ENCODE assay signal across 15 cellular contexts in the genomic region with DNA sequence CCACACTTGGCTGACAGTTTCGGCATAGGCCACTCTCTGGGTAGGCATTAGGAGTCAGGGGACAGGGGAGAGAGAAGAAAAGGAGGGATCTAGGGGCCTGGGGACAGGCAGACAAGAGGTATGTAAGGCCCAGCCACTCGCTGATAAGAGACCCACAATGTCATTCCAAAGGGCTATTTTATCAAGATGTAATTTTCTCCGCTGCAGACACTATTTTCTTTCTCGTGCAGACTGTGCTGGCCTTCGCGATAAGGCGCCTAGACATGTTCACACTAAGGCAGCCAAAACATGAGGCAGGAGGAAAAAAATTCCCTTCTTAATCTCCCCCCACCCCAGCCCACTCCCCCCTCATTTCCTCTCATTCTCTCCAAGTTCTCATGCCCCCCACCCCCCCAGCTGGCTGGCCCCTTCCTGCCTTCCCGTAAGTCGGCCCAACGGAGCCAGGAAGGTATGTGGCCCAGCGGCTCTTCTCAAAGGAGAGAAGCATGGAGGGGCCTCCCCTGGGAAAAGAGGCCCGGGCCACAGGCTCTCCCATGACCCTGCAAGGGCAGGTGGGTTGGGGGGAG. TPM values are rescaled to one million over a fixed set of nuclear protein-coding genes. Genes with fewer than 3 reads are reported as not detected.
A peak's percentile ranks its signal among the peaks of the same experiment; 100 is the strongest.
DNase-seq lines count a peak whose midpoint lies in the region; ATAC-seq and TF ChIP-seq lines count a peak whose summit lies in the region.
"Had no signal": no experiment of that assay in that cellular context is flagged by ENCODE, and none has a peak within 500 bp of the region (broad histone marks: within the 10 kb centered on the region; RNA-seq: fewer than 3 reads in every experiment).

No MANE protein-coding gene starts in this region.

- H3K4ac ChIP-seq in neuronal stem cell (ENCODE audit: low read length) = no peak overlapping the region

- no peaks in the 10 kb centered on the region for H3K4me1 Mint-ChIP-seq in effector memory CD8-positive, alpha-beta T cell (ENCODE audit: low read depth in 2 of 2)

- H3K79me1 ChIP-seq in neuronal stem cell (ENCODE audit: low read depth, low read length) = no peaks in the 10 kb centered on the region

- in situ Hi-C loops in ACHN (cut with HindIII; ENCODE audit: low pct_ligation_motif_present, low pct_unique_long_range_greater_than_20kb, low sequenced_read_pairs) = no loop called here

- H3K4me2 ChIP-seq in neuronal stem cell (ENCODE audit: insufficient read depth, low read length, poor library complexity, severe bottlenecking) = no peak overlapping the region

- H3K27me3 Mint-ChIP-seq in effector memory CD8-positive, alpha-beta T cell = peaks cover 6 to 20% of the 10 kb centered on the region in 2 donors

- no peaks in the 10 kb centered on the region for H3K9me3 ChIP-seq in cardiac muscle cell (ENCODE audit: low read depth)
- H3K9me3 ChIP-seq in left ventricle myocardium inferior (replicated peaks) = no peaks in the 10 kb centered on the region
- H3K9me3 ChIP-seq in neuronal stem cell (replicated peaks in 1 of 2; ENCODE audit: control insufficient read depth in 2 of 2, insufficient read depth in 1 of 2, low read depth in 1 of 2, low read length in 2 of 2) = no peaks in the 10 kb centered on the region
- no peaks in the 10 kb centered on the region for H3K9me3 ChIP-seq in WERI-Rb-1 (ENCODE audit: severe bottlenecking)

- ATAC-seq in Right ventricle myocardium superior (ENCODE audit: poor library complexity) = no peak
- ATAC-seq in effector memory CD8-positive, alpha-beta T cell (replicated peaks) = no peak
- ATAC-seq in GM19463 (IDR thresholded peaks at IDR 0.05; ENCODE audit: unreplicated experiment) = no peak
- ATAC-seq: HCT116 had no signal

- H3K36me3 ChIP-seq in cardiac muscle cell = no peaks in the 10 kb centered on the region
- H3K36me3 ChIP-seq in left ventricle myocardium inferior = no peaks in the 10 kb centered on the region
- no peaks in the 10 kb centered on the region for H3K36me3 ChIP-seq in neuronal stem cell (replicated peaks in 1 of 2; ENCODE audit: control insufficient read depth in 2 of 2, insufficient read depth in 2 of 2, low read length in 2 of 2)
- no peaks in the 10 kb centered on the region for H3K36me3 ChIP-seq in WERI-Rb-1

- TF ChIP-seq CTCF in cardiac muscle cell (IDR thresholded peaks at IDR 0.05; ENCODE audit: low read depth, low read length) = no peak
- TF ChIP-seq CTCF in left ventricle myocardium inferior (IDR thresholded peaks at IDR 0.05; ENCODE audit: borderline replicate concordance) = no peak
- TF ChIP-seq CTCF in WERI-Rb-1 (IDR thresholded peaks at IDR 0.05; ENCODE audit: low read depth, low read length) = no peak

- peaks cover 2% of the 10 kb centered on the region for H3K36me3 Mint-ChIP-seq in effector memory CD8-positive, alpha-beta T cell (ENCODE audit: insufficient read depth)

- no peak overlapping the region for H2BK15ac ChIP-seq in neuronal stem cell (ENCODE audit: low read length)

- no peak overlapping the region for H4K91ac ChIP-seq in neuronal stem cell (ENCODE audit: low read depth, low read length, poor library complexity)

- no peak overlapping the region for H3K18ac ChIP-seq in neuronal stem cell (ENCODE audit: low read length)

- H2BK12ac ChIP-seq in neuronal stem cell (ENCODE audit: low read length) = no peak overlapping the region

- H4K8ac ChIP-seq in neuronal stem cell (ENCODE audit: low read depth, low read length) = no peak overlapping the region

- no CpG with 5 or more reads among the region's 12 CpGs for WGBS in neuronal stem cell (ENCODE audit: extremely low coverage in 2 of 2, insufficient read length in 2 of 2, insufficient replicate concordance in 1 of 2), 2 donors

- no peak overlapping the region for H3K27ac Mint-ChIP-seq in effector memory CD8-positive, alpha-beta T cell
- H3K27ac Mint-ChIP-seq: activated T-helper 2 cell treated with anti-CD3 and anti-CD28 coated beads, Interferon-gamma antibody, Interleukin-2, Interleukin-4, amounts not matched to agents 10 μg/mL and 5 μg/mL and 100 μg/mL, durations not matched to agents 14 hours and 24 hours and 36 hours had no signal

- H3K27ac ChIP-seq in cardiac muscle cell (peak overlapping the region; percentile 31), left ventricle myocardium inferior (replicated peaks) (peak overlapping the region; percentile 90), neuronal stem cell (replicated peaks; ENCODE audit: low read length) (no peak overlapping the region), WERI-Rb-1 (no peak overlapping the region)

- no peak overlapping the region for H3K4me3 Mint-ChIP-seq in effector memory CD8-positive, alpha-beta T cell

- H3K23ac ChIP-seq in neuronal stem cell (ENCODE audit: low read depth, low read length, poor library complexity) = no peak overlapping the region

- H2AFZ ChIP-seq in neuronal stem cell (ENCODE audit: low read length) = peak overlapping the region; percentile 79

- H2BK5ac ChIP-seq in neuronal stem cell (ENCODE audit: low read length) = no peak overlapping the region

- H3K14ac ChIP-seq in neuronal stem cell (ENCODE audit: low read length) = no peak overlapping the region

- H2BK120ac ChIP-seq in neuronal stem cell (ENCODE audit: low read depth, low read length) = no peak overlapping the region

- H3K9ac ChIP-seq in neuronal stem cell (ENCODE audit: low read depth, low read length, poor library complexity) = no peak overlapping the region

- intact Hi-C loops in Right ventricle myocardium superior (cut with DNase I) (no loop called here), left ventricle myocardium inferior (cut with micrococcal nuclease) (no loop called here)

- peak; percentile 36 to 95 for DNase-seq in cardiac muscle cell (ENCODE audit: low read depth in 1 of 2, low spot score in 1 of 2)
- no peak for DNase-seq in Right ventricle myocardium superior
- DNase-seq in left ventricle myocardium inferior = peak; percentile 43
- DNase-seq in neuronal stem cell (ENCODE audit: low spot score) = no peak
- DNase-seq in effector memory CD8-positive, alpha-beta T cell = no peak
- DNase-seq in WERI-Rb-1 = no peak
- DNase-seq in ACHN = no peak
- DNase-seq: 8988T; activated CD4-positive, alpha-beta T cell treated with anti-CD3 and anti-CD28 coated beads, Interleukin-2, amount 50 U/mL, for 48 hours; NCI-H1694 treated with DMSO at 0.1 percent for 48 hours; NCI-H526 treated with DMSO at 0.1 percent for 48 hours; T-helper 9 cell had no signal

- H3K9me3 Mint-ChIP-seq in effector memory CD8-positive, alpha-beta T cell = no peaks in the 10 kb centered on the region
- H3K9me3 Mint-ChIP-seq: activated T-helper 2 cell treated with anti-CD3 and anti-CD28 coated beads, Interferon-gamma antibody, Interleukin-2, Interleukin-4, amounts not matched to agents 10 μg/mL and 5 μg/mL and 100 μg/mL, durations not matched to agents 14 hours and 24 hours and 36 hours had no signal

- H3K27me3 ChIP-seq in cardiac muscle cell (no peaks in the 10 kb centered on the region), left ventricle myocardium inferior (ENCODE audit: low read depth) (no peaks in the 10 kb centered on the region), neuronal stem cell (ENCODE audit: control insufficient read depth in 3 of 3, insufficient read depth in 3 of 3, low read depth in 1 of 3, low read length in 3 of 3) (no peaks in the 10 kb centered on the region), WERI-Rb-1 (ENCODE audit: insufficient read depth, low read depth, severe bottlenecking) (no peaks in the 10 kb centered on the region)

- H3K4me3 ChIP-seq in cardiac muscle cell = no peak overlapping the region
- H3K4me3 ChIP-seq in left ventricle myocardium inferior = no peak overlapping the region
- H3K4me3 ChIP-seq in neuronal stem cell (ENCODE audit: low read length in 2 of 2) = no peak overlapping the region
- H3K4me3 ChIP-seq in WERI-Rb-1 (ENCODE audit: low read depth, low read length) = no peak overlapping the region

- H2AK5ac ChIP-seq in neuronal stem cell (ENCODE audit: low read depth, low read length) = no peak overlapping the region

- H3K4me1 ChIP-seq in cardiac muscle cell (ENCODE audit: low read depth) (peaks cover 26% of the 10 kb centered on the region), left ventricle myocardium inferior (peaks cover 98% of the 10 kb centered on the region), neuronal stem cell (ENCODE audit: control insufficient read depth in 2 of 2, insufficient read depth in 1 of 2, low read depth in 1 of 2, low read length in 2 of 2) (peaks cover 11 to 21% of the 10 kb centered on the region in 2 donors)

RNA-seq across cellular contexts. Expression of gene SYNPO, which starts 44.9 kb away (rescaled TPM):
- 2.7 and 4.4 TPM in 2 replicates for total RNA-seq in cardiac muscle cell
- polyA plus RNA-seq in cardiac muscle cell = 0.94 and 1.1 TPM in 2 replicates
- total RNA-seq in Right ventricle myocardium superior = 645 TPM
- total RNA-seq in left ventricle myocardium inferior = 715 TPM
- 3.8 TPM for polyA plus RNA-seq in neuronal stem cell (2013, experiment 1 of 2)
- polyA plus RNA-seq in neuronal stem cell (2013, experiment 2 of 2) = 3.2 TPM

Comparison
In these comparisons a context has a peak if more than half of its experiments do, and no peak if none do; other contexts are left out.
1. DNase-seq: peak in cardiac muscle cell (2 of 2) and left ventricle myocardium inferior (single experiment); none in Right ventricle myocardium superior (single experiment), neuronal stem cell (single experiment), effector memory CD8-positive, alpha-beta T cell (0 of 3), WERI-Rb-1 (single experiment) and ACHN (single experiment).
2. RNA of gene SYNPO, which starts 44.9 kb away (total RNA-seq): 715 TPM in left ventricle myocardium inferior (single experiment) and 645 TPM in Right ventricle myocardium superior (single experiment); 2.7 to 4.4 TPM in cardiac muscle cell; every median in the first group is over 100 times any median in the second.
3. H3K27ac ChIP-seq: peak in cardiac muscle cell (single experiment) and left ventricle myocardium inferior (single experiment); none in neuronal stem cell (single experiment) and WERI-Rb-1 (single experiment).